In genomic region chr16:10895053-10895946, GRCh38 we compare ENCODE assay signal across 8 cellular contexts. TPM values are rescaled to one million over a fixed set of nuclear protein-coding genes. Genes with fewer than 3 reads are reported as not detected.
A peak's percentile ranks its signal among the peaks of the same experiment; 100 is the strongest.
DNase-seq lines count a peak whose midpoint lies in the region; ATAC-seq and TF ChIP-seq lines count a peak whose summit lies in the region.
"Had no signal": no experiment of that assay in that cellular context is flagged by ENCODE, and none has a peak within 500 bp of the region (broad histone marks: within the 10 kb centered on the region; RNA-seq: fewer than 3 reads in every experiment).

No MANE protein-coding gene starts in this region.

- no peaks in the 10 kb centered on the region for H3K9me3 ChIP-seq in GM23248 (ENCODE audit: low read depth)
- H3K9me3 ChIP-seq in OCI-LY3 (ENCODE audit: insufficient read depth, low read length), result no peaks in the 10 kb centered on the region
- no peaks in the 10 kb centered on the region for H3K9me3 ChIP-seq in osteoblast (ENCODE audit: low read depth, low read length)

- no peaks in the 10 kb centered on the region for H3F3A ChIP-seq in GM23248 (ENCODE audit: insufficient read depth)

- H2AFZ ChIP-seq in GM23248 (no peak overlapping the region), OCI-LY3 (ENCODE audit: low read depth, low read length) (no peak overlapping the region), osteoblast (ENCODE audit: low read length) (no peak overlapping the region)

- no peaks in the 10 kb centered on the region for H3K9me2 ChIP-seq in GM23248 (ENCODE audit: insufficient read depth)

- DNase-seq in GM23248 (peak; percentile 58), osteoblast (ENCODE audit: insufficient read length, low spot score, missing footprints) (peak; percentile 80), DMS79 (lab: John Stamatoyannopoulos, UW) (no peak), pons (ENCODE audit: low spot score) (no peak)
- DNase-seq in effector CD4-positive, alpha-beta T cell, result peak; percentile 11
- DNase-seq: activated CD4-positive, CD25-positive, alpha-beta regulatory T cell treated with anti-CD3 and anti-CD28 coated beads, Interleukin-2, amount 50 U/mL, for 72 hours had no signal

- H3K36me3 ChIP-seq in GM23248 (ENCODE audit: low read depth) (no peaks in the 10 kb centered on the region), OCI-LY3 (replicated peaks; ENCODE audit: low read depth, low read length) (peaks cover 73% of the 10 kb centered on the region), osteoblast (ENCODE audit: insufficient read depth, low read length) (no peaks in the 10 kb centered on the region)

- H3K4me3 ChIP-seq in GM23248, result no peak overlapping the region
- H3K4me3 ChIP-seq in OCI-LY3 (ENCODE audit: low read length), result peak overlapping the region; percentile 66
- H3K4me3 ChIP-seq in osteoblast (ENCODE audit: insufficient read depth, low read length), result no peak overlapping the region

- ATAC-seq in HG03520 (IDR thresholded peaks at IDR 0.05; ENCODE audit: unreplicated experiment), result no peak

- TF ChIP-seq CTCF in OCI-LY3 (IDR thresholded peaks at IDR 0.05; ENCODE audit: low read depth, low read length) (no peak), osteoblast (IDR thresholded peaks at IDR 0.05; ENCODE audit: extremely low read depth, low read depth, low read length) (no peak)

- no peak overlapping the region for H3K4me2 ChIP-seq in GM23248 (ENCODE audit: unreplicated experiment)
- peak overlapping the region; percentile 91 for H3K4me2 ChIP-seq in OCI-LY3 (ENCODE audit: low read length)
- no peak overlapping the region for H3K4me2 ChIP-seq in osteoblast (ENCODE audit: insufficient read depth, low read length)

- H3K79me2 ChIP-seq in GM23248 (ENCODE audit: insufficient read depth) (no peaks in the 10 kb centered on the region), OCI-LY3 (ENCODE audit: low read length) (peaks cover 94% of the 10 kb centered on the region), osteoblast (ENCODE audit: insufficient read depth, low read length) (no peaks in the 10 kb centered on the region)

- H3K9ac ChIP-seq in GM23248, result no peak overlapping the region
- H3K9ac ChIP-seq in OCI-LY3 (ENCODE audit: low read length), result peak overlapping the region; percentile 82; the same call in 1 of the 2 replicates

- H3K27ac ChIP-seq in GM23248, result no peak overlapping the region
- H3K27ac ChIP-seq in OCI-LY3 (ENCODE audit: low read length), result peak overlapping the region; percentile 98
- H3K27ac ChIP-seq in osteoblast (ENCODE audit: low read depth, low read length), result no peak overlapping the region

- WGBS in GM23248 (ENCODE audit: low coverage in 1 of 2, low lambda C conversion rate in 2 of 2, missing lambda C conversion rate in 2 of 2), 2 experiments, result 31 to 34% methylated on average over 16 to 17 of the region's 17 CpGs

- H3K4me1 ChIP-seq in GM23248 (ENCODE audit: insufficient read depth) (no peaks in the 10 kb centered on the region), OCI-LY3 (ENCODE audit: low read length) (peaks cover 88% of the 10 kb centered on the region), osteoblast (ENCODE audit: insufficient read depth, low read length) (no peaks in the 10 kb centered on the region)

- in situ Hi-C loops in GM23248 (cut with MboI), result no loop called here

- 0 out of 2 replicates have a peak, but pooled peaks cover 3% of the 10 kb centered on the region for H3K27me3 ChIP-seq in GM23248 (replicated peaks; ENCODE audit: insufficient read depth)
- no peaks in the 10 kb centered on the region for H3K27me3 ChIP-seq in OCI-LY3 (ENCODE audit: low read depth, low read length)
- H3K27me3 ChIP-seq in osteoblast (ENCODE audit: insufficient read depth, low read length), result no peaks in the 10 kb centered on the region

- H4K20me1 ChIP-seq in GM23248 (ENCODE audit: insufficient read depth), result no peaks in the 10 kb centered on the region
- H4K20me1 ChIP-seq in OCI-LY3 (ENCODE audit: insufficient read depth, low read length), result peaks cover 85% of the 10 kb centered on the region
- no peaks in the 10 kb centered on the region for H4K20me1 ChIP-seq in osteoblast (ENCODE audit: insufficient read depth, low read length)

RNA-seq across cellular contexts. Expression of gene CIITA, which starts 18.3 kb away (rescaled TPM):
- under 0.01 TPM in 1 of 2 replicates, not detected in the other for total RNA-seq in GM23248 (2014; rRNA removed; shearing (Covaris generic))
- polyA plus RNA-seq in GM23248 (2016; fragmentation: Nextera tagmentation; extraction: Ambion mirVana), result 0.09 and 0.75 TPM in 2 replicates
- total RNA-seq in osteoblast, result 2.5 and 2.7 TPM in 2 replicates

RNA-seq across cellular contexts. Expression of gene DEXI, which starts 47.0 kb away (rescaled TPM):
- 101 and 105 TPM in 2 replicates for total RNA-seq in GM23248 (2014; rRNA removed; shearing (Covaris generic))
- polyA plus RNA-seq in GM23248 (2016; fragmentation: Nextera tagmentation; extraction: Ambion mirVana), result 41.8 and 42.1 TPM in 2 replicates
- 32.7 and 34.0 TPM in 2 replicates for total RNA-seq in osteoblast

RNA-seq across cellular contexts. Expression of gene CLEC16A, which starts 49.1 kb away (rescaled TPM):
- 12.9 and 21.4 TPM in 2 replicates for total RNA-seq in GM23248 (2014; rRNA removed; shearing (Covaris generic))
- 12.7 and 13.2 TPM in 2 replicates for polyA plus RNA-seq in GM23248 (2016; fragmentation: Nextera tagmentation; extraction: Ambion mirVana)
- total RNA-seq in osteoblast, result 18.9 and 25.7 TPM in 2 replicates

Comparison
In these comparisons a context has a peak if more than half of its experiments do, and no peak if none do; other contexts are left out.
1. DNase-seq: peak in GM23248 (single experiment), effector CD4-positive, alpha-beta T cell (single experiment) and osteoblast (single experiment); none in DMS79 (single experiment) and pons (single experiment).